Comparison of ENCODE assay signal across 10 cellular contexts in the genomic region with DNA sequence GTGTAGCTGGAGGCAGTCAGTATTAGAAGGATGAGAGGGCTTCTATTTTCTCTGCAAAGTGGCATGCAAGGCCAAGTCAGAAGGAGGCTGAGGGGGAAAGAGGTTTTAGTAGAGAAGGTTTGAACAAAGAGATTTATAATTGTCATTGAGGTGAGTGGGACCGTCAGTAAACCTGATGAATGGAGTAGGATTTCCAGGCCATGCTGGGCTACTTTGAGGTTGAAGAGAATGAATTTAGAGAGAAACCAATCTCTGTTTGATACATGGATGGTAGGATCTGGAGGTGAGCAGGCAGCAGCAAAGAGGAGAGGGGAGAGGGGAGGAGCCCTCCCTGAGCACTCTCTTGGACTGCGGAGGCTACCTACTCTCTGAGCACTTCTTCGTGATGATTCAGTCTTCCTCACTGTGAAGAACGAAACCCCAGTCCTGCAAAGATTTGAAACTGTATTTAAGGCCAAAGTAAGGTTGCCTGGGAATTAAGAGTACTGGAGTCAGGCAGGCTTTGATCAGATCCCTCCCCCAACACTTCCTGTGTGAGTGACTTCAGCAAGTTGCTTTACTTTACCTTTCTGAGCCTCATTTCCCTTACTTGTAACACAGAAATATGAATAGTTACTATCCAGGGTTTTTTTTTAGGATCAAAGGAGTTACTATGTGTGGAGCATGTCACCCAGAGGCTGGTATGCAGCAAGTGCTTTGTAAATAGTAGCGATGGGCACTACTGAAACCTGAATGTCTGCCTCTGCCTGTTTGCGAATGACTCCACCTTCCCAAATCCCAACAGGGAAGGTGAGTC.
DNase-seq lines count a peak whose midpoint lies in the region; ATAC-seq, FAIRE-seq and TF ChIP-seq lines count a peak whose summit lies in the region.
"Had no signal": no experiment of that assay in that cellular context is flagged by ENCODE, and none has a peak within 500 bp of the region (broad histone marks: within the 10 kb centered on the region; RNA-seq: fewer than 3 reads in every experiment).

No MANE protein-coding gene starts in this region.

- H3K36me3 ChIP-seq in pancreas = no peaks in the 10 kb centered on the region

- H3K9me3 ChIP-seq in pancreas = peaks cover 0 to 4% (median 0%) of the 10 kb centered on the region in 4 donors

- DNase-seq in GM12865 (ENCODE audit: low read depth) (peak; percentile 66), NCI-H226 (peak; percentile 31), pancreas (no peak), DMS153 treated with DMSO at 0.1 percent for 48 hours (lab: John Stamatoyannopoulos, UW; ENCODE audit: unreplicated experiment) (no peak), MV-4-11 (lab: John Stamatoyannopoulos, UW) (no peak), NCI-H2171 treated with DMSO at 0.1 percent for 48 hours (lab: John Stamatoyannopoulos, UW) (no peak)
- DNase-seq: heart right ventricle, NCI-H774 had no signal

- peaks cover 0 to 7% (median 5%) of the 10 kb centered on the region in 3 donors for H3K4me1 ChIP-seq in pancreas

- peaks cover 28% of the 10 kb centered on the region for H3K4me1 Mint-ChIP-seq in dendritic cell treated with granulocyte-macrophage colony-stimulating factor and Interleukin-4, amounts not matched to agents 40 ng/mL and 50 ng/mL, for 4 days (ENCODE audit: low read depth)

- no peaks in the 10 kb centered on the region for H3K9me3 Mint-ChIP-seq in dendritic cell treated with granulocyte-macrophage colony-stimulating factor and Interleukin-4, amounts not matched to agents 40 ng/mL and 50 ng/mL, for 4 days

- TF ChIP-seq CTCF in GM12865 (IDR thresholded peaks at IDR 0.05; ENCODE audit: insufficient read depth, low read depth, low read length, missing control alignments) (no peak), pancreas (IDR thresholded peaks at IDR 0.05) (no peak)

- no peaks in the 10 kb centered on the region for H3K27me3 ChIP-seq in pancreas
- H3K27me3 ChIP-seq: heart right ventricle had no signal

- H3K4me3 Mint-ChIP-seq in dendritic cell treated with granulocyte-macrophage colony-stimulating factor and Interleukin-4, amounts not matched to agents 40 ng/mL and 50 ng/mL, for 4 days = no peak overlapping the region

- FAIRE-seq in pancreas (lab: Jason Lieb, UNC) = no peak

- H3K27me3 Mint-ChIP-seq in dendritic cell treated with granulocyte-macrophage colony-stimulating factor and Interleukin-4, amounts not matched to agents 40 ng/mL and 50 ng/mL, for 4 days = no peaks in the 10 kb centered on the region

- WGBS in pancreas, 2 donors = 40 to 43% methylated on average over 6 of the region's 6 CpGs

- H3K4me3 ChIP-seq in GM12865 (ENCODE audit: low read depth, low read length) (peak overlapping the region; percentile 11; the same call in 1 of the 2 replicates), pancreas (no peak overlapping the region)
- H3K4me3 ChIP-seq: heart right ventricle had no signal

- H3K27ac Mint-ChIP-seq in dendritic cell treated with granulocyte-macrophage colony-stimulating factor and Interleukin-4, amounts not matched to agents 40 ng/mL and 50 ng/mL, for 4 days = peak overlapping the region; percentile 6

- H3K36me3 Mint-ChIP-seq in dendritic cell treated with granulocyte-macrophage colony-stimulating factor and Interleukin-4, amounts not matched to agents 40 ng/mL and 50 ng/mL, for 4 days (ENCODE audit: low read depth) = peaks cover 95% of the 10 kb centered on the region

- peak overlapping the region; percentile 10 to 73 (median 64) for H3K27ac ChIP-seq in pancreas

- intact Hi-C loops in dendritic cell treated with granulocyte-macrophage colony-stimulating factor and Interleukin-4, amounts not matched to agents 40 ng/mL and 50 ng/mL, for 4 days (cut with micrococcal nuclease) = no loop called here
- intact Hi-C loops in pancreas (cut with DNase I) = no loop called here

- peak in 3 of 4 donors; percentile 39 to 63 (median 55) for ATAC-seq in pancreas
- no peak for ATAC-seq in HG02970 (IDR thresholded peaks at IDR 0.05; ENCODE audit: low FRiP score, unreplicated experiment)

Comparison
In these comparisons a context has a peak if more than half of its experiments do, and no peak if none do; other contexts are left out.
1. DNase-seq: peak in GM12865 (single experiment) and NCI-H226 (single experiment); none in pancreas (0 of 6), DMS153 treated with DMSO at 0.1 percent for 48 hours (single experiment), MV-4-11 (single experiment) and NCI-H2171 treated with DMSO at 0.1 percent for 48 hours (single experiment).